ENCODE assay signal across 16 cellular contexts in the genomic region with DNA sequence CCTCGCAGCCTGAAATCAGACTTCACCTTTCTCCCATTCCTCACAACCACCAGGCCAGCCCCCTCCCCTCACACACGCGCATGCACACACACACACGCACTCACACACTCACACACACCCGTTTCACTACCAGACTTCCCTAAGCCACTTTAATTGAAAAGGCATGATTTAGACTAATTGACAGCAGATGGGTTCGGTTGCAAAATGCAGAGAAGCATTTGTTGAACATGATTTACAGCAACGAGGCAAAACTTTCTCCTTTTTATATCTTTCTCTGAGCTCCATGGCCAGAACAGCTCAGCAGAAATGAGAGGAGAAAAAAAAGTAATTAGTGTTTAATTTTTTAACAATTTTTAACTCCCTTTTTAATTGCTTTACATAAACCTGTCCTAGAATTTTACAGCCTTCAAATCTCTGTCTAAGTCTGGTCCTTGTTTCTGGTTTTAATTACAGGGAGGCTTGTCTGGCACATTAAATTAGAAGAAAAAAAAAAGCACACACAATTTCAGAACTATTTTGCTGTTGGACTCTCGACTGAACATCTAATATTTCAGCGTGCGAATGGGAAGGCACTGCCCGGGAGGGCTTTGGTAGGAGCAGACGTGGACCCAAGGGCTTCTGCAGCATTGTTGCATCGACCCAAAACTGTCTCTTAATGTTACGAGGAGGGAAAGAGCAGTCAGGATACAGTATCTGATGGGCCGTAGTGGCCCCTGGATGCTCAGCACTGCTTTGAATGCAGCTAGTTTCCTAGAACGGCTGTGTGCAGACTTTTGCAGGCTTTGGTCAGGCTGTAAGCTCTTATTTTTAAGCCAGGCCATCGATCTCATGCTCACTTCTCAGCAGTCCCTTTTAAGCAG.
DNase-seq lines count a peak whose midpoint lies in the region; ATAC-seq and TF ChIP-seq lines count a peak whose summit lies in the region.
"Had no signal": no experiment of that assay in that cellular context is flagged by ENCODE, and none has a peak within 500 bp of the region (broad histone marks: within the 10 kb centered on the region; RNA-seq: fewer than 3 reads in every experiment).

No MANE protein-coding gene starts in this region.

- ATAC-seq in sciatic nerve (peak; percentile 72), HG03571 (IDR thresholded peaks at IDR 0.05; ENCODE audit: unreplicated experiment) (no peak)

- peaks cover 15% of the 10 kb centered on the region for H3K4me1 ChIP-seq in suprapubic skin
- H3K4me1 ChIP-seq: Caco-2, Peyer's patch had no signal

- peaks cover 5% of the 10 kb centered on the region for H3K27me3 ChIP-seq in suprapubic skin
- H3K27me3 ChIP-seq: ovary, Peyer's patch, thyroid gland had no signal

- H3K4me3 ChIP-seq in suprapubic skin = no peak overlapping the region
- H3K4me3 ChIP-seq: ovary, Peyer's patch, thyroid gland had no signal

- WGBS in suprapubic skin = 60% methylated on average over 17 of the region's 17 CpGs

- no peaks in the 10 kb centered on the region for H3K36me3 ChIP-seq in suprapubic skin
- H3K36me3 ChIP-seq: ovary, Peyer's patch, thyroid gland had no signal

- DNase-seq in NCI-H2171 treated with DMSO at 0.1 percent for 48 hours (lab: John Stamatoyannopoulos, UW) (peak; percentile 69), NCI-H2171 (lab: John Stamatoyannopoulos, UW) (no peak), NCI-H2227 treated with DMSO at 0.1 percent for 48 hours (lab: John Stamatoyannopoulos, UW) (peak; percentile 39), fibroblast of gingiva (ENCODE audit: low read depth) (peak; percentile 80), sciatic nerve (ENCODE audit: low spot score) (no peak), suprapubic skin (ENCODE audit: low spot score in 2 of 2) (no peak)
- no peak for DNase-seq in stimulated activated naive CD4-positive, alpha-beta T cell treated with Interleukin-2 at 50 U/mL for 16 hours (lab: John Stamatoyannopoulos, UW)
- DNase-seq: activated gamma-delta T cell; Caco-2; cortex of kidney; ovary; Peyer's patch; stimulated activated CD4-positive, alpha-beta T cell treated with anti-CD3 and anti-CD28 coated beads, Interleukin-4, amount 100 ng/mL, for 24 hours; thyroid gland had no signal

- TF ChIP-seq CTCF in suprapubic skin (IDR thresholded peaks at IDR 0.05) = no peak

- no peak overlapping the region for H3K27ac ChIP-seq in suprapubic skin
- H3K27ac ChIP-seq: ovary, Peyer's patch, thyroid gland, VCaP had no signal

- H3K9me3 ChIP-seq in suprapubic skin = no peaks in the 10 kb centered on the region
- H3K9me3 ChIP-seq: Caco-2, ovary, Peyer's patch, thyroid gland had no signal

- TF ChIP-seq POLR2A in suprapubic skin (IDR thresholded peaks at IDR 0.05) = no peak

- intact Hi-C loops in sciatic nerve (cut with DNase I) = no loop called here

- TF ChIP-seq EP300 in suprapubic skin (IDR thresholded peaks at IDR 0.05) = no peak

Comparison
In these comparisons a context has a peak if more than half of its experiments do, and no peak if none do; other contexts are left out.
1. DNase-seq: peak in NCI-H2171 treated with DMSO at 0.1 percent for 48 hours (single experiment), NCI-H2227 treated with DMSO at 0.1 percent for 48 hours (single experiment) and fibroblast of gingiva (single experiment); none in NCI-H2171 (single experiment), sciatic nerve (single experiment), suprapubic skin (0 of 2) and stimulated activated naive CD4-positive, alpha-beta T cell treated with Interleukin-2 at 50 U/mL for 16 hours (single experiment).